1 cellular context compared by ENCODE assay signal in genomic region chr14:70237710-70238109, GRCh38.
TF ChIP-seq lines count a peak whose summit lies in the region.

No MANE protein-coding gene starts in this region.

TF ChIP-seq in K562, 482 proteins besides CTCF, POLR2A, EP300 and RAD21 (continued from another document and continues in another):
- TF ChIP-seq, protein P1, sequence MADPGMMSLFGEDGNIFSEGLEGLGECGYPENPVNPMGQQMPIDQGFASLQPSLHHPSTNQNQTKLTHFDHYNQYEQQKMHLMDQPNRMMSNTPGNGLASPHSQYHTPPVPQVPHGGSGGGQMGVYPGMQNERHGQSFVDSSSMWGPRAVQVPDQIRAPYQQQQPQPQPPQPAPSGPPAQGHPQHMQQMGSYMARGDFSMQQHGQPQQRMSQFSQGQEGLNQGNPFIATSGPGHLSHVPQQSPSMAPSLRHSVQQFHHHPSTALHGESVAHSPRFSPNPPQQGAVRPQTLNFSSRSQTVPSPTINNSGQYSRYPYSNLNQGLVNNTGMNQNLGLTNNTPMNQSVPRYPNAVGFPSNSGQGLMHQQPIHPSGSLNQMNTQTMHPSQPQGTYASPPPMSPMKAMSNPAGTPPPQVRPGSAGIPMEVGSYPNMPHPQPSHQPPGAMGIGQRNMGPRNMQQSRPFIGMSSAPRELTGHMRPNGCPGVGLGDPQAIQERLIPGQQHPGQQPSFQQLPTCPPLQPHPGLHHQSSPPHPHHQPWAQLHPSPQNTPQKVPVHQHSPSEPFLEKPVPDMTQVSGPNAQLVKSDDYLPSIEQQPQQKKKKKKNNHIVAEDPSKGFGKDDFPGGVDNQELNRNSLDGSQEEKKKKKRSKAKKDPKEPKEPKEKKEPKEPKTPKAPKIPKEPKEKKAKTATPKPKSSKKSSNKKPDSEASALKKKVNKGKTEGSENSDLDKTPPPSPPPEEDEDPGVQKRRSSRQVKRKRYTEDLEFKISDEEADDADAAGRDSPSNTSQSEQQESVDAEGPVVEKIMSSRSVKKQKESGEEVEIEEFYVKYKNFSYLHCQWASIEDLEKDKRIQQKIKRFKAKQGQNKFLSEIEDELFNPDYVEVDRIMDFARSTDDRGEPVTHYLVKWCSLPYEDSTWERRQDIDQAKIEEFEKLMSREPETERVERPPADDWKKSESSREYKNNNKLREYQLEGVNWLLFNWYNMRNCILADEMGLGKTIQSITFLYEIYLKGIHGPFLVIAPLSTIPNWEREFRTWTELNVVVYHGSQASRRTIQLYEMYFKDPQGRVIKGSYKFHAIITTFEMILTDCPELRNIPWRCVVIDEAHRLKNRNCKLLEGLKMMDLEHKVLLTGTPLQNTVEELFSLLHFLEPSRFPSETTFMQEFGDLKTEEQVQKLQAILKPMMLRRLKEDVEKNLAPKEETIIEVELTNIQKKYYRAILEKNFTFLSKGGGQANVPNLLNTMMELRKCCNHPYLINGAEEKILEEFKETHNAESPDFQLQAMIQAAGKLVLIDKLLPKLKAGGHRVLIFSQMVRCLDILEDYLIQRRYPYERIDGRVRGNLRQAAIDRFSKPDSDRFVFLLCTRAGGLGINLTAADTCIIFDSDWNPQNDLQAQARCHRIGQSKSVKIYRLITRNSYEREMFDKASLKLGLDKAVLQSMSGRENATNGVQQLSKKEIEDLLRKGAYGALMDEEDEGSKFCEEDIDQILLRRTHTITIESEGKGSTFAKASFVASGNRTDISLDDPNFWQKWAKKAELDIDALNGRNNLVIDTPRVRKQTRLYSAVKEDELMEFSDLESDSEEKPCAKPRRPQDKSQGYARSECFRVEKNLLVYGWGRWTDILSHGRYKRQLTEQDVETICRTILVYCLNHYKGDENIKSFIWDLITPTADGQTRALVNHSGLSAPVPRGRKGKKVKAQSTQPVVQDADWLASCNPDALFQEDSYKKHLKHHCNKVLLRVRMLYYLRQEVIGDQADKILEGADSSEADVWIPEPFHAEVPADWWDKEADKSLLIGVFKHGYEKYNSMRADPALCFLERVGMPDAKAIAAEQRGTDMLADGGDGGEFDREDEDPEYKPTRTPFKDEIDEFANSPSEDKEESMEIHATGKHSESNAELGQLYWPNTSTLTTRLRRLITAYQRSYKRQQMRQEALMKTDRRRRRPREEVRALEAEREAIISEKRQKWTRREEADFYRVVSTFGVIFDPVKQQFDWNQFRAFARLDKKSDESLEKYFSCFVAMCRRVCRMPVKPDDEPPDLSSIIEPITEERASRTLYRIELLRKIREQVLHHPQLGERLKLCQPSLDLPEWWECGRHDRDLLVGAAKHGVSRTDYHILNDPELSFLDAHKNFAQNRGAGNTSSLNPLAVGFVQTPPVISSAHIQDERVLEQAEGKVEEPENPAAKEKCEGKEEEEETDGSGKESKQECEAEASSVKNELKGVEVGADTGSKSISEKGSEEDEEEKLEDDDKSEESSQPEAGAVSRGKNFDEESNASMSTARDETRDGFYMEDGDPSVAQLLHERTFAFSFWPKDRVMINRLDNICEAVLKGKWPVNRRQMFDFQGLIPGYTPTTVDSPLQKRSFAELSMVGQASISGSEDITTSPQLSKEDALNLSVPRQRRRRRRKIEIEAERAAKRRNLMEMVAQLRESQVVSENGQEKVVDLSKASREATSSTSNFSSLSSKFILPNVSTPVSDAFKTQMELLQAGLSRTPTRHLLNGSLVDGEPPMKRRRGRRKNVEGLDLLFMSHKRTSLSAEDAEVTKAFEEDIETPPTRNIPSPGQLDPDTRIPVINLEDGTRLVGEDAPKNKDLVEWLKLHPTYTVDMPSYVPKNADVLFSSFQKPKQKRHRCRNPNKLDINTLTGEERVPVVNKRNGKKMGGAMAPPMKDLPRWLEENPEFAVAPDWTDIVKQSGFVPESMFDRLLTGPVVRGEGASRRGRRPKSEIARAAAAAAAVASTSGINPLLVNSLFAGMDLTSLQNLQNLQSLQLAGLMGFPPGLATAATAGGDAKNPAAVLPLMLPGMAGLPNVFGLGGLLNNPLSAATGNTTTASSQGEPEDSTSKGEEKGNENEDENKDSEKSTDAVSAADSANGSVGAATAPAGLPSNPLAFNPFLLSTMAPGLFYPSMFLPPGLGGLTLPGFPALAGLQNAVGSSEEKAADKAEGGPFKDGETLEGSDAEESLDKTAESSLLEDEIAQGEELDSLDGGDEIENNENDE (IDR thresholded peaks at IDR 0.05; ENCODE audit: low read depth, low read length) = no peak
- TF ChIP-seq BRD4 (IDR thresholded peaks at IDR 0.05) = no peak
- no peak for TF ChIP-seq NR1H2 (CRISPR knock-in tag; IDR thresholded peaks at IDR 0.05)
- TF ChIP-seq TBL1XR1 (IDR thresholded peaks at IDR 0.05; ENCODE audit: low read length in 2 of 2) = peak in 1 of 2 experiments; percentile 81; a peak in 3 of 4 replicates
- no peak for TF ChIP-seq ZNF121 (CRISPR knock-in tag; conservative IDR thresholded peaks at IDR 0.05)
- no peak for TF ChIP-seq CUX1 (CRISPR knock-in tag; IDR thresholded peaks at IDR 0.05)
- no peak for TF ChIP-seq HNRNPLL (IDR thresholded peaks at IDR 0.05; ENCODE audit: low read depth, low read length, poor library complexity, severe bottlenecking)
- TF ChIP-seq TCF7 (IDR thresholded peaks at IDR 0.05; ENCODE audit: borderline replicate concordance) = peak; percentile 68; the same call in 1 of the 2 replicates
- no peak for TF ChIP-seq ZSCAN32 (CRISPR knock-in tag; IDR thresholded peaks at IDR 0.05)
- TF ChIP-seq MECOM (CRISPR knock-in tag; IDR thresholded peaks at IDR 0.05) = 0 out of 2 replicates have a peak, but pooled peaks have one; percentile 31
- TF ChIP-seq NELFE (IDR thresholded peaks at IDR 0.05; ENCODE audit: insufficient read depth, insufficient read length) = no peak
- TF ChIP-seq SREBF2 (CRISPR knock-in tag; IDR thresholded peaks at IDR 0.05) = no peak
- no peak for TF ChIP-seq KLF6 (CRISPR knock-in tag; IDR thresholded peaks at IDR 0.05; ENCODE audit: borderline replicate concordance)
- TF ChIP-seq RBM25 (IDR thresholded peaks at IDR 0.05; ENCODE audit: low read depth, low read length, severe bottlenecking) = no peak
- no peak for TF ChIP-seq PTBP1 (IDR thresholded peaks at IDR 0.05; ENCODE audit: low read depth, low read length)
- no peak for TF ChIP-seq HOMEZ (CRISPR knock-in tag; IDR thresholded peaks at IDR 0.05)
- TF ChIP-seq NR3C1 (CRISPR knock-in tag; IDR thresholded peaks at IDR 0.05) = no peak
- no peak for TF ChIP-seq PPARD (CRISPR knock-in tag; IDR thresholded peaks at IDR 0.05)
- no peak for TF ChIP-seq STAG1 (CRISPR knock-in tag; IDR thresholded peaks at IDR 0.05; ENCODE audit: borderline replicate concordance)
- no peak for TF ChIP-seq MTF1 (CRISPR knock-in tag; IDR thresholded peaks at IDR 0.05; ENCODE audit: borderline replicate concordance)
- no peak for TF ChIP-seq HNRNPH1 (optimal IDR thresholded peaks at IDR 0.05; ENCODE audit: low read depth, low read length)
- TF ChIP-seq U2AF1 (optimal IDR thresholded peaks at IDR 0.05; ENCODE audit: low read depth, low read length) = no peak
- no peak for TF ChIP-seq NCOA6 (IDR thresholded peaks at IDR 0.05)
- TF ChIP-seq, protein P2, sequence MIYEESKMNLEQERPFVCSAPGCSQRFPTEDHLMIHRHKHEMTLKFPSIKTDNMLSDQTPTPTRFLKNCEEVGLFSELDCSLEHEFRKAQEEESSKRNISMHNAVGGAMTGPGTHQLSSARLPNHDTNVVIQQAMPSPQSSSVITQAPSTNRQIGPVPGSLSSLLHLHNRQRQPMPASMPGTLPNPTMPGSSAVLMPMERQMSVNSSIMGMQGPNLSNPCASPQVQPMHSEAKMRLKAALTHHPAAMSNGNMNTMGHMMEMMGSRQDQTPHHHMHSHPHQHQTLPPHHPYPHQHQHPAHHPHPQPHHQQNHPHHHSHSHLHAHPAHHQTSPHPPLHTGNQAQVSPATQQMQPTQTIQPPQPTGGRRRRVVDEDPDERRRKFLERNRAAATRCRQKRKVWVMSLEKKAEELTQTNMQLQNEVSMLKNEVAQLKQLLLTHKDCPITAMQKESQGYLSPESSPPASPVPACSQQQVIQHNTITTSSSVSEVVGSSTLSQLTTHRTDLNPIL (CRISPR knock-in tag; IDR thresholded peaks at IDR 0.05) = no peak
- TF ChIP-seq ZNF699 (CRISPR knock-in tag; IDR thresholded peaks at IDR 0.05; ENCODE audit: insufficient replicate concordance) = no peak
- peak; percentile 79 for TF ChIP-seq RNF2 (IDR thresholded peaks at IDR 0.05)
- TF ChIP-seq ZNF589 (CRISPR knock-in tag; IDR thresholded peaks at IDR 0.05; ENCODE audit: low read depth) = peak; percentile 90; the same call in 1 of the 2 replicates
- no peak for TF ChIP-seq COPS2 (conservative IDR thresholded peaks at IDR 0.05)
- TF ChIP-seq TCF3 (CRISPR knock-in tag; IDR thresholded peaks at IDR 0.05) = peak; percentile 99
- TF ChIP-seq MEIS2 (IDR thresholded peaks at IDR 0.05; ENCODE audit: partially characterized antibody) = peak; percentile 75
- TF ChIP-seq, protein P3, sequence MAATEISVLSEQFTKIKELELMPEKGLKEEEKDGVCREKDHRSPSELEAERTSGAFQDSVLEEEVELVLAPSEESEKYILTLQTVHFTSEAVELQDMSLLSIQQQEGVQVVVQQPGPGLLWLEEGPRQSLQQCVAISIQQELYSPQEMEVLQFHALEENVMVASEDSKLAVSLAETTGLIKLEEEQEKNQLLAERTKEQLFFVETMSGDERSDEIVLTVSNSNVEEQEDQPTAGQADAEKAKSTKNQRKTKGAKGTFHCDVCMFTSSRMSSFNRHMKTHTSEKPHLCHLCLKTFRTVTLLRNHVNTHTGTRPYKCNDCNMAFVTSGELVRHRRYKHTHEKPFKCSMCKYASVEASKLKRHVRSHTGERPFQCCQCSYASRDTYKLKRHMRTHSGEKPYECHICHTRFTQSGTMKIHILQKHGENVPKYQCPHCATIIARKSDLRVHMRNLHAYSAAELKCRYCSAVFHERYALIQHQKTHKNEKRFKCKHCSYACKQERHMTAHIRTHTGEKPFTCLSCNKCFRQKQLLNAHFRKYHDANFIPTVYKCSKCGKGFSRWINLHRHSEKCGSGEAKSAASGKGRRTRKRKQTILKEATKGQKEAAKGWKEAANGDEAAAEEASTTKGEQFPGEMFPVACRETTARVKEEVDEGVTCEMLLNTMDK (IDR thresholded peaks at IDR 0.05; ENCODE audit: borderline replicate concordance, insufficient read depth, low read depth, low read length, poor library complexity, severe bottlenecking) = no peak
- no peak for TF ChIP-seq DIDO1 (tag; IDR thresholded peaks at IDR 0.05; ENCODE audit: low read depth)
- TF ChIP-seq RUNX1 (IDR thresholded peaks at IDR 0.05; ENCODE audit: low read depth) = 0 out of 2 replicates have a peak, but pooled peaks have one; percentile 40
